1 cellular context compared by ENCODE assay signal in the genomic region with DNA sequence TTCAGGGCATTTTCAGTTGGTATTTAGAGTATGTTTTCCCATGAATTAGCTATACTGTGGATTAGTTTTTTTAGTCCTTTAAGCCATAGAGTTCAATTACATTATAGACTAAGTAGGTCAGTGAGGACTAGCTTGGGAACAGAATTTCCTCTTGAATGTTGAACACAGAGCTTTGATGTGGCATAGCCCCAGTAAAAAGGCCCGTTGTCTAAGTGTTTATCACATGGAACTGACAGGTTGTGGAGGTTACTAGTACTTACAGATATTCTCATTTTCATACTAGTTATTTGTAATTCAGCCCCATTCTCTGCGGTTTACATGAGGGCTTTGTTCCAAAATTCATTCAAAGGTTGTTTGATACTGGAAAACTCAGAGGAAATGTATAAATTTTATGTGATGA.
TF ChIP-seq lines count a peak whose summit lies in the region.

No MANE protein-coding gene starts in this region.

TF ChIP-seq in HepG2, 621 proteins besides CTCF, POLR2A, EP300 and RAD21 (continued from another document):
- TF ChIP-seq, protein P1, sequence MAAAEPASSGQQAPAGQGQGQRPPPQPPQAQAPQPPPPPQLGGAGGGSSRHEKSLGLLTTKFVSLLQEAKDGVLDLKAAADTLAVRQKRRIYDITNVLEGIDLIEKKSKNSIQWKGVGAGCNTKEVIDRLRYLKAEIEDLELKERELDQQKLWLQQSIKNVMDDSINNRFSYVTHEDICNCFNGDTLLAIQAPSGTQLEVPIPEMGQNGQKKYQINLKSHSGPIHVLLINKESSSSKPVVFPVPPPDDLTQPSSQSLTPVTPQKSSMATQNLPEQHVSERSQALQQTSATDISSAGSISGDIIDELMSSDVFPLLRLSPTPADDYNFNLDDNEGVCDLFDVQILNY (CRISPR knock-in tag; conservative IDR thresholded peaks at IDR 0.05): no peak
- TF ChIP-seq NFKBIZ (CRISPR knock-in tag; IDR thresholded peaks at IDR 0.05): no peak
- TF ChIP-seq LCORL (IDR thresholded peaks at IDR 0.05): no peak
- TF ChIP-seq LCORL (CRISPR knock-in tag; IDR thresholded peaks at IDR 0.05): no peak
- TF ChIP-seq ARNT (IDR thresholded peaks at IDR 0.05): no peak
- TF ChIP-seq ZNF34 (CRISPR knock-in tag; IDR thresholded peaks at IDR 0.05; ENCODE audit: borderline replicate concordance): no peak
- TF ChIP-seq TBX2 (CRISPR knock-in tag; IDR thresholded peaks at IDR 0.05; ENCODE audit: borderline replicate concordance): no peak
- TF ChIP-seq ZFAT (CRISPR knock-in tag; conservative IDR thresholded peaks at IDR 0.05): no peak
- no peak for TF ChIP-seq KDM6A (CRISPR knock-in tag; IDR thresholded peaks at IDR 0.05; ENCODE audit: low read depth)
- no peak for TF ChIP-seq ZNF543 (CRISPR knock-in tag; IDR thresholded peaks at IDR 0.05)
- no peak for TF ChIP-seq NFIB (CRISPR knock-in tag; IDR thresholded peaks at IDR 0.05; ENCODE audit: borderline replicate concordance)
- TF ChIP-seq KDM3A (CRISPR knock-in tag; IDR thresholded peaks at IDR 0.05; ENCODE audit: low read depth): no peak
- TF ChIP-seq, protein P2, sequence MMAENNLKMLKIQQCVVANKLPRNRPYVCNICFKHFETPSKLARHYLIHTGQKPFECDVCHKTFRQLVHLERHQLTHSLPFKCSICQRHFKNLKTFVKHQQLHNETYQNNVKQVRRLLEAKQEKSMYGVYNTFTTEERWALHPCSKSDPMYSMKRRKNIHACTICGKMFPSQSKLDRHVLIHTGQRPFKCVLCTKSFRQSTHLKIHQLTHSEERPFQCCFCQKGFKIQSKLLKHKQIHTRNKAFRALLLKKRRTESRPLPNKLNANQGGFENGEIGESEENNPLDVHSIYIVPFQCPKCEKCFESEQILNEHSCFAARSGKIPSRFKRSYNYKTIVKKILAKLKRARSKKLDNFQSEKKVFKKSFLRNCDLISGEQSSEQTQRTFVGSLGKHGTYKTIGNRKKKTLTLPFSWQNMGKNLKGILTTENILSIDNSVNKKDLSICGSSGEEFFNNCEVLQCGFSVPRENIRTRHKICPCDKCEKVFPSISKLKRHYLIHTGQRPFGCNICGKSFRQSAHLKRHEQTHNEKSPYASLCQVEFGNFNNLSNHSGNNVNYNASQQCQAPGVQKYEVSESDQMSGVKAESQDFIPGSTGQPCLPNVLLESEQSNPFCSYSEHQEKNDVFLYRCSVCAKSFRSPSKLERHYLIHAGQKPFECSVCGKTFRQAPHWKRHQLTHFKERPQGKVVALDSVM (CRISPR knock-in tag; IDR thresholded peaks at IDR 0.05): no peak
- TF ChIP-seq ZNF782 (CRISPR knock-in tag; IDR thresholded peaks at IDR 0.05; ENCODE audit: borderline replicate concordance): no peak
- no peak for TF ChIP-seq BHLHE40 (IDR thresholded peaks at IDR 0.05; ENCODE audit: low read length)
- TF ChIP-seq, protein P3, sequence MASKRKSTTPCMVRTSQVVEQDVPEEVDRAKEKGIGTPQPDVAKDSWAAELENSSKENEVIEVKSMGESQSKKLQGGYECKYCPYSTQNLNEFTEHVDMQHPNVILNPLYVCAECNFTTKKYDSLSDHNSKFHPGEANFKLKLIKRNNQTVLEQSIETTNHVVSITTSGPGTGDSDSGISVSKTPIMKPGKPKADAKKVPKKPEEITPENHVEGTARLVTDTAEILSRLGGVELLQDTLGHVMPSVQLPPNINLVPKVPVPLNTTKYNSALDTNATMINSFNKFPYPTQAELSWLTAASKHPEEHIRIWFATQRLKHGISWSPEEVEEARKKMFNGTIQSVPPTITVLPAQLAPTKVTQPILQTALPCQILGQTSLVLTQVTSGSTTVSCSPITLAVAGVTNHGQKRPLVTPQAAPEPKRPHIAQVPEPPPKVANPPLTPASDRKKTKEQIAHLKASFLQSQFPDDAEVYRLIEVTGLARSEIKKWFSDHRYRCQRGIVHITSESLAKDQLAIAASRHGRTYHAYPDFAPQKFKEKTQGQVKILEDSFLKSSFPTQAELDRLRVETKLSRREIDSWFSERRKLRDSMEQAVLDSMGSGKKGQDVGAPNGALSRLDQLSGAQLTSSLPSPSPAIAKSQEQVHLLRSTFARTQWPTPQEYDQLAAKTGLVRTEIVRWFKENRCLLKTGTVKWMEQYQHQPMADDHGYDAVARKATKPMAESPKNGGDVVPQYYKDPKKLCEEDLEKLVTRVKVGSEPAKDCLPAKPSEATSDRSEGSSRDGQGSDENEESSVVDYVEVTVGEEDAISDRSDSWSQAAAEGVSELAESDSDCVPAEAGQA (IDR thresholded peaks at IDR 0.05; ENCODE audit: low read depth): no peak
- TF ChIP-seq, protein P3 (CRISPR knock-in tag; IDR thresholded peaks at IDR 0.05; ENCODE audit: borderline replicate concordance): no peak
- no peak for TF ChIP-seq RFX3 (CRISPR knock-in tag; IDR thresholded peaks at IDR 0.05)
- no peak for TF ChIP-seq RORA (CRISPR knock-in tag; IDR thresholded peaks at IDR 0.05)
